In the genomic region with DNA sequence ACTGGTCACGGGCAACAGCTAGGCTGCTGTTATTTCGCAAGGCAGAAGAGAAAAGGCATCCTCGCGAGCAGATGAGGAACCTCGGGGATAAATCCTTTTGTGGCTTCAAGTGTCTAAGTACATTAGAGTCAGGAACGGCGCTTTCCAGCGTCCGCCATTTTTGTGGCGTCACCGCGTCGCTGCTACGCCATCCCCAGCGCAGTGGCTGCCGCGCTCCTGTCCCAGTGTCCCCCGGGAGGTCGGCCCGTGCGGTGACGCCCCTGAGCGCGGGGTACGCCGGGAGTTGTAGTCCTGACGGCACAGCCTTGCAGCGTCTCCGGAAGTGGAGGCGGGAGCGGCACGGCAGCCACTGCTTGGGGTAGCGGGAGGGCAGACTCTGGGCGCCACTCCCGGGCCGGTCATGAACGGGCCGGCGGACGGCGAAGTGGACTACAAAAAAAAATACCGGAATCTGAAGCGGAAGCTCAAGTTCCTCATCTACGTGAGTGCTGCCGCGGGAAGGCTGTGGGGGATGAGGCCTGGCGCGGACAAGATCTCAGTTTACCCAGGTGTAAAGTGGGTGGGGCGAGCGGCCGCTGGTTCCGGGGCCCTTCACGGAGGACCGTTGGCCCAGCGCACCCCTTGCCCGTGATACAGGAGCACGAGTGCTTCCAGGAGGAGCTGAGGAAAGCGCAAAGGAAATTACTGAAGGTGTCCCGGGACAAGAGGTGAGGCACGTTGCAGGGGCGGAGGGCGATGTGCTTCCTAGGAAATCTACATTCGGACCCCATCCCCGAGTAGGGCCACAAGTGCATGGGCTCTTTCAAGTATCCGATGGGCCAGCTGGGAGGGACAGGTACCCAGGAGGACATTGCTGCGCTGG, we compare ENCODE assay signal across 8 cellular contexts. TPM values are rescaled to one million over a fixed set of nuclear protein-coding genes. Genes with fewer than 3 reads are reported as not detected.
DNase-seq lines count a peak whose midpoint lies in the region; ATAC-seq and TF ChIP-seq lines count a peak whose summit lies in the region.

TSS of gene INO80E (plus strand) at position 331 of the 862 bp plus-strand sequence. CDS start at position 401, 70 bp downstream.

- intact Hi-C loops in Panc1 (cut with micrococcal nuclease; ENCODE audit: unreplicated experiment): no loop called here

- DNase-seq in DMS53 (lab: John Stamatoyannopoulos, UW) (peak; percentile 97), Panc1 (ENCODE audit: low read depth, low spot score) (peak; percentile 84)
- DNase-seq in Jurkat, Clone E6-1 (ENCODE audit: low read depth, low spot score): peak; percentile 95
- DNase-seq in activated T-cell treated with anti-CD3 and anti-CD28 coated beads, Interleukin-2, amount 50 U/mL, for 4 hours: peak; percentile 99
- peak; percentile 98 to 99 for DNase-seq in stimulated activated CD8-positive, alpha-beta memory T cell treated with anti-CD3 and anti-CD28 coated beads, Interleukin-7, amount 100 ng/mL, for 4 hours (ENCODE audit: low read depth in 2 of 2)

- CTCF ChIA-PET in Panc1 (lab: Charles Lee): interaction anchor here (0.6 kb wide), 1 partner anchor 97 kb away, joined by 4 read pairs; the partner anchor contains the start of gene SEZ6L2

- peaks cover 21% of the 10 kb centered on the region for H3K36me3 Mint-ChIP-seq in activated T-cell treated with anti-CD3 and anti-CD28 coated beads, Interleukin-2, amount 50 U/mL, for 4 hours (ENCODE audit: insufficient read depth)

- no peaks in the 10 kb centered on the region for H3K9me3 Mint-ChIP-seq in activated T-cell treated with anti-CD3 and anti-CD28 coated beads, Interleukin-2, amount 50 U/mL, for 4 hours

- H3K4me1 ChIP-seq in Panc1 (ENCODE audit: control insufficient read depth, insufficient read depth, low read length) (peaks cover 31% of the 10 kb centered on the region), esophagus (ENCODE audit: control insufficient read depth in 2 of 2, insufficient read depth in 2 of 2, low read length in 1 of 2) (peaks cover 8% of the 10 kb centered on the region in 2 donors), muscle layer of colon (ENCODE audit: insufficient read depth, low read length) (peaks cover 19% of the 10 kb centered on the region)

- H3K4me3 ChIP-seq in Jurkat, Clone E6-1 (ENCODE audit: low read length): peak within 1 kb of the TSS; percentile 96
- peak within 1 kb of the TSS; percentile 72 to 98 for H3K4me3 ChIP-seq in Panc1 (ENCODE audit: low read depth in 2 of 2, low read length in 2 of 2)
- H3K4me3 ChIP-seq in esophagus (ENCODE audit: low read depth in 1 of 2, low read length in 2 of 2): peak within 1 kb of the TSS; percentile 68 to 77
- peak within 1 kb of the TSS; percentile 94 to 97 for H3K4me3 ChIP-seq in muscle layer of colon (ENCODE audit: low read depth in 1 of 2, low read length in 2 of 2)

- WGBS in esophagus, 2 donors: 0 to 1% methylated on average over 66 of the region's 66 CpGs

- H3K36me3 ChIP-seq in Panc1 (ENCODE audit: control insufficient read depth, insufficient read depth, low read length): peaks cover 5% of the 10 kb centered on the region
- H3K36me3 ChIP-seq in esophagus (ENCODE audit: control insufficient read depth in 2 of 2, insufficient read depth in 2 of 2, low read length in 1 of 2): peaks cover 12 to 25% of the 10 kb centered on the region in 2 donors
- H3K36me3 ChIP-seq in muscle layer of colon (ENCODE audit: insufficient read depth, low read length): peaks cover 32% of the 10 kb centered on the region

- POLR2A ChIA-PET in Panc1 (lab: Charles Lee): no interaction called here

- no peaks in the 10 kb centered on the region for H3K27me3 Mint-ChIP-seq in activated T-cell treated with anti-CD3 and anti-CD28 coated beads, Interleukin-2, amount 50 U/mL, for 4 hours (ENCODE audit: low read depth)

- H3K27ac ChIP-seq in Panc1 (ENCODE audit: low read length) (peak within 1 kb of the TSS; percentile 100), esophagus (ENCODE audit: low read depth in 2 of 2, low read length in 1 of 2) (peak within 1 kb of the TSS; percentile 93 to 98), muscle layer of colon (ENCODE audit: low read depth, low read length) (peak within 1 kb of the TSS; percentile 94)

- H3K9ac ChIP-seq in muscle layer of colon (ENCODE audit: low read length): peak within 1 kb of the TSS; percentile 86

- H3K4me1 Mint-ChIP-seq in activated T-cell treated with anti-CD3 and anti-CD28 coated beads, Interleukin-2, amount 50 U/mL, for 4 hours (ENCODE audit: low read depth): peaks cover 36% of the 10 kb centered on the region

- BruUV-seq in Panc1 (replicated peaks; lab: Mats Ljungman, UMichigan): TSS peak; percentile 73

- in situ Hi-C loops in Panc1 (cut with HindIII; ENCODE audit: low pct_unique_long_range_greater_than_20kb, low sequenced_read_pairs): no loop called here

- no peak for TF ChIP-seq CTCF in Panc1 (IDR thresholded peaks at IDR 0.05)

- H3K9me3 ChIP-seq in Panc1 (ENCODE audit: control insufficient read depth, insufficient read depth, low read depth, low read length) (no peaks in the 10 kb centered on the region), esophagus (ENCODE audit: control insufficient read depth in 2 of 2, insufficient read depth in 1 of 2, low read depth in 1 of 2, low read length in 1 of 2) (no peaks in the 10 kb centered on the region), muscle layer of colon (ENCODE audit: low read length) (no peaks in the 10 kb centered on the region)

- H3K27me3 ChIP-seq in Panc1 (ENCODE audit: control insufficient read depth, insufficient read depth, low read length) (no peaks in the 10 kb centered on the region), esophagus (ENCODE audit: control insufficient read depth in 1 of 2, insufficient read depth in 2 of 2, low read length in 2 of 2) (no peaks in the 10 kb centered on the region), muscle layer of colon (ENCODE audit: control insufficient read depth in 1 of 2, insufficient read depth in 2 of 2, low read length in 2 of 2) (no peaks in the 10 kb centered on the region)

- H3K4me3 Mint-ChIP-seq in activated T-cell treated with anti-CD3 and anti-CD28 coated beads, Interleukin-2, amount 50 U/mL, for 4 hours: peak within 1 kb of the TSS; percentile 98

- ATAC-seq in GM21619 (IDR thresholded peaks at IDR 0.05; ENCODE audit: unreplicated experiment): peak; percentile 87
- peak; percentile 96 for ATAC-seq in Panc1
- ATAC-seq in activated T-cell treated with anti-CD3 and anti-CD28 coated beads, Interleukin-2, amount 50 U/mL, for 4 hours: peak; percentile 97

RNA-seq across cellular contexts. Expression of gene INO80E, which starts in this region (rescaled TPM):
- 128 TPM for polyA plus RNA-seq in Jurkat, Clone E6-1 (2012; ENCODE audit: insufficient read depth, insufficient read length)
- 104 TPM for total RNA-seq in Panc1 (2021; ENCODE audit: unreplicated experiment)
- 198 TPM for polyA plus RNA-seq in Panc1 (2012; ENCODE audit: insufficient read length)
- 100 to 1,000 TPM; 103 to 113 (median 112) TPM for total RNA-seq in activated T-cell treated with anti-CD3 and anti-CD28 coated beads, Interleukin-2, amount 50 U/mL, for 4 hours
- 10 to 100 TPM; 46.4 to 82.1 TPM for polyA plus RNA-seq in esophagus

Comparison
In these comparisons a context has a peak if more than half of its experiments do, and no peak if none do; other contexts are left out.
1. Peak in every context shown above with its lines: DNase-seq, ATAC-seq, H3K4me3 ChIP-seq and H3K27ac ChIP-seq.